Comparison of ENCODE assay signal across 8 cellular contexts in the genomic region with DNA sequence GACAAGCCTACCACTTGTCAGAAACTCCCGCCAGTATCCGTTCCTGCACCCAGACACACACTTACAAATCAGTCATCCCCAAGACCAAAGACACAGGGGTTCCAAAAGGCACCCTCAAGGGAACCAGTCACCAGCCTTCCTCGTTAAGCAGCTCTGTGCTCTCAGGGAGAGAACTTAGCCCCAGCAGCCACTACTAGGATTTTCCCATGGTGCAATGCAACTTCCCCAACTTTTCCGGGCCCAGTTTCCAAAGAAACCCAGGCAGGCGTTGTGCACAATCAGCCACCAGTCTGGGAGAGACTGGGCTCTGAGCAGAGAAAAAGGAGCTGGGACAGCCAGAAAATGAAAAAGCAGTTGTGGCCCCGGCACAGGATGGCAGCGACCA. TPM values are rescaled to one million over a fixed set of nuclear protein-coding genes. Genes with fewer than 3 reads are reported as not detected.
DNase-seq lines count a peak whose midpoint lies in the region; ATAC-seq and TF ChIP-seq lines count a peak whose summit lies in the region.

No MANE protein-coding gene starts in this region.

- H3K4me3 Mint-ChIP-seq in GM23338 = peak overlapping the region; percentile 71
- H3K4me3 Mint-ChIP-seq in activated naive CD8-positive, alpha-beta T cell treated with anti-CD3 and anti-CD28 coated beads, Interleukin-2, amount 50 U/mL, for 24 hours = peak overlapping the region; percentile 39

- H3K9me2 ChIP-seq in GM23338 (ENCODE audit: insufficient read depth) = no peaks in the 10 kb centered on the region

- H3K36me3 Mint-ChIP-seq in GM23338 (ENCODE audit: low read depth) = peaks cover 8% of the 10 kb centered on the region
- H3K36me3 Mint-ChIP-seq in activated naive CD8-positive, alpha-beta T cell treated with anti-CD3 and anti-CD28 coated beads, Interleukin-2, amount 50 U/mL, for 24 hours (ENCODE audit: low read depth) = no peaks in the 10 kb centered on the region

- H3K27ac ChIP-seq in 22Rv1 (peak overlapping the region; percentile 79), GM23338 (ENCODE audit: low read depth) (no peak overlapping the region), right atrium auricular region (peak overlapping the region; percentile 70 to 81)

- peaks cover 13% of the 10 kb centered on the region for H3K27me3 Mint-ChIP-seq in GM23338 (ENCODE audit: insufficient read depth, low read depth, poor library complexity)
- H3K27me3 Mint-ChIP-seq in activated naive CD8-positive, alpha-beta T cell treated with anti-CD3 and anti-CD28 coated beads, Interleukin-2, amount 50 U/mL, for 24 hours = peaks cover 45% of the 10 kb centered on the region

- H3F3A ChIP-seq in GM23338 (replicated peaks; ENCODE audit: low read depth) = peaks cover 14% of the 10 kb centered on the region

- peak overlapping the region; percentile 83 for H2AFZ ChIP-seq in GM23338

- H3K9me3 ChIP-seq in right atrium auricular region = no peaks in the 10 kb centered on the region

- H3K4me3 ChIP-seq in GM23338 = peak overlapping the region; percentile 76
- peak overlapping the region; percentile 77 to 78 for H3K4me3 ChIP-seq in right atrium auricular region

- DNase-seq in GM23338 (ENCODE audit: low spot score) (peak; percentile 33), right atrium auricular region (ENCODE audit: low spot score) (peak; percentile 63), putamen (ENCODE audit: low spot score) (peak; percentile 22), NCI-H1436 treated with DMSO at 0.1 percent for 48 hours (lab: John Stamatoyannopoulos, UW) (no peak), NCI-H1048 (lab: John Stamatoyannopoulos, UW) (no peak)
- DNase-seq in activated naive CD8-positive, alpha-beta T cell treated with anti-CD3 and anti-CD28 coated beads, Interleukin-2, amount 50 U/mL, for 24 hours = no peak

- H3K36me3 ChIP-seq in GM23338 (ENCODE audit: insufficient read depth) (no peaks in the 10 kb centered on the region), right atrium auricular region (no peaks in the 10 kb centered on the region)

- peak overlapping the region; percentile 92 for H3K4me2 ChIP-seq in GM23338

- H3K4me1 Mint-ChIP-seq in GM23338 = peaks cover 45% of the 10 kb centered on the region
- peaks cover 8% of the 10 kb centered on the region for H3K4me1 Mint-ChIP-seq in activated naive CD8-positive, alpha-beta T cell treated with anti-CD3 and anti-CD28 coated beads, Interleukin-2, amount 50 U/mL, for 24 hours

- ATAC-seq in GM23338 (no peak; the same call in 2 of the 3 replicates), HG03280 (IDR thresholded peaks at IDR 0.05; ENCODE audit: unreplicated experiment) (no peak)
- no peak for ATAC-seq in activated naive CD8-positive, alpha-beta T cell treated with anti-CD3 and anti-CD28 coated beads, Interleukin-2, amount 50 U/mL, for 24 hours

- peaks cover 9% of the 10 kb centered on the region for H3K27me3 ChIP-seq in GM23338 (ENCODE audit: insufficient read depth)
- no peaks in the 10 kb centered on the region for H3K27me3 ChIP-seq in right atrium auricular region

- H3K27ac Mint-ChIP-seq in GM23338 = no peak overlapping the region; the same call in 1 of the 2 replicates
- no peak overlapping the region for H3K27ac Mint-ChIP-seq in activated naive CD8-positive, alpha-beta T cell treated with anti-CD3 and anti-CD28 coated beads, Interleukin-2, amount 50 U/mL, for 24 hours

- peaks cover 5% of the 10 kb centered on the region; the same call in 1 of the 2 replicates for H4K20me1 ChIP-seq in GM23338 (replicated peaks; ENCODE audit: insufficient read depth)

- H3K9me3 Mint-ChIP-seq in GM23338 = no peaks in the 10 kb centered on the region; the same call in 2 of the 3 replicates
- H3K9me3 Mint-ChIP-seq in activated naive CD8-positive, alpha-beta T cell treated with anti-CD3 and anti-CD28 coated beads, Interleukin-2, amount 50 U/mL, for 24 hours = no peaks in the 10 kb centered on the region

- peaks cover 55% of the 10 kb centered on the region for H3K79me2 ChIP-seq in GM23338 (replicated peaks; ENCODE audit: insufficient read depth)

- H3K4me1 ChIP-seq in GM23338 (ENCODE audit: insufficient read depth) (peaks cover 40% of the 10 kb centered on the region), right atrium auricular region (peaks cover 0 to 27% of the 10 kb centered on the region in 2 donors)

- TF ChIP-seq CTCF in 22Rv1 (IDR thresholded peaks at IDR 0.05) (no peak), GM23338 (conservative IDR thresholded peaks at IDR 0.05; ENCODE audit: low read depth in 2 of 2) (no peak), right atrium auricular region (IDR thresholded peaks at IDR 0.05) (no peak)

TF ChIP-seq in GM23338, 12 proteins besides CTCF, POLR2A, EP300 and RAD21 (continues in another document):
- TF ChIP-seq EZH2phosphoT487 (IDR thresholded peaks at IDR 0.05; ENCODE audit: unreplicated experiment) (no peak), JUNB (IDR thresholded peaks at IDR 0.05; ENCODE audit: unreplicated experiment) (no peak), EZH2 (IDR thresholded peaks at IDR 0.05; ENCODE audit: low read depth, unreplicated experiment) (no peak), CREB1 (CRISPR knock-in tag; IDR thresholded peaks at IDR 0.05; ENCODE audit: low read depth) (no peak), POLR2AphosphoS5 (IDR thresholded peaks at IDR 0.05; ENCODE audit: low read depth) (no peak), NANOG (IDR thresholded peaks at IDR 0.05; ENCODE audit: borderline replicate concordance) (no peak), ZNF114 (CRISPR knock-in tag; IDR thresholded peaks at IDR 0.05) (no peak)
- TF ChIP-seq, protein P1, sequence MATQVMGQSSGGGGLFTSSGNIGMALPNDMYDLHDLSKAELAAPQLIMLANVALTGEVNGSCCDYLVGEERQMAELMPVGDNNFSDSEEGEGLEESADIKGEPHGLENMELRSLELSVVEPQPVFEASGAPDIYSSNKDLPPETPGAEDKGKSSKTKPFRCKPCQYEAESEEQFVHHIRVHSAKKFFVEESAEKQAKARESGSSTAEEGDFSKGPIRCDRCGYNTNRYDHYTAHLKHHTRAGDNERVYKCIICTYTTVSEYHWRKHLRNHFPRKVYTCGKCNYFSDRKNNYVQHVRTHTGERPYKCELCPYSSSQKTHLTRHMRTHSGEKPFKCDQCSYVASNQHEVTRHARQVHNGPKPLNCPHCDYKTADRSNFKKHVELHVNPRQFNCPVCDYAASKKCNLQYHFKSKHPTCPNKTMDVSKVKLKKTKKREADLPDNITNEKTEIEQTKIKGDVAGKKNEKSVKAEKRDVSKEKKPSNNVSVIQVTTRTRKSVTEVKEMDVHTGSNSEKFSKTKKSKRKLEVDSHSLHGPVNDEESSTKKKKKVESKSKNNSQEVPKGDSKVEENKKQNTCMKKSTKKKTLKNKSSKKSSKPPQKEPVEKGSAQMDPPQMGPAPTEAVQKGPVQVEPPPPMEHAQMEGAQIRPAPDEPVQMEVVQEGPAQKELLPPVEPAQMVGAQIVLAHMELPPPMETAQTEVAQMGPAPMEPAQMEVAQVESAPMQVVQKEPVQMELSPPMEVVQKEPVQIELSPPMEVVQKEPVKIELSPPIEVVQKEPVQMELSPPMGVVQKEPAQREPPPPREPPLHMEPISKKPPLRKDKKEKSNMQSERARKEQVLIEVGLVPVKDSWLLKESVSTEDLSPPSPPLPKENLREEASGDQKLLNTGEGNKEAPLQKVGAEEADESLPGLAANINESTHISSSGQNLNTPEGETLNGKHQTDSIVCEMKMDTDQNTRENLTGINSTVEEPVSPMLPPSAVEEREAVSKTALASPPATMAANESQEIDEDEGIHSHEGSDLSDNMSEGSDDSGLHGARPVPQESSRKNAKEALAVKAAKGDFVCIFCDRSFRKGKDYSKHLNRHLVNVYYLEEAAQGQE (IDR thresholded peaks at IDR 0.05; ENCODE audit: unreplicated experiment) = no peak
- TF ChIP-seq, protein P2, sequence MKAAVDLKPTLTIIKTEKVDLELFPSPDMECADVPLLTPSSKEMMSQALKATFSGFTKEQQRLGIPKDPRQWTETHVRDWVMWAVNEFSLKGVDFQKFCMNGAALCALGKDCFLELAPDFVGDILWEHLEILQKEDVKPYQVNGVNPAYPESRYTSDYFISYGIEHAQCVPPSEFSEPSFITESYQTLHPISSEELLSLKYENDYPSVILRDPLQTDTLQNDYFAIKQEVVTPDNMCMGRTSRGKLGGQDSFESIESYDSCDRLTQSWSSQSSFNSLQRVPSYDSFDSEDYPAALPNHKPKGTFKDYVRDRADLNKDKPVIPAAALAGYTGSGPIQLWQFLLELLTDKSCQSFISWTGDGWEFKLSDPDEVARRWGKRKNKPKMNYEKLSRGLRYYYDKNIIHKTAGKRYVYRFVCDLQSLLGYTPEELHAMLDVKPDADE (IDR thresholded peaks at IDR 0.05) = no peak

RNA-seq across cellular contexts. Expression of a gene that starts 1.2 kb away (rescaled TPM):
- 50.8 and 66.6 TPM in 2 replicates for total RNA-seq in GM23338 (2014; rRNA removed; shearing (Covaris generic))
- polyA plus RNA-seq in GM23338 (2016; fragmentation: Nextera tagmentation; extraction: Ambion mirVana) = 6.0 and 7.4 TPM in 2 replicates
- total RNA-seq in right atrium auricular region = 10 to 100 TPM; 10.5 to 20.4 TPM

Comparison
In these comparisons a context has a peak if more than half of its experiments do, and no peak if none do; other contexts are left out.
1. DNase-seq: peak in GM23338 (single experiment), right atrium auricular region (single experiment) and putamen (single experiment); none in activated naive CD8-positive, alpha-beta T cell treated with anti-CD3 and anti-CD28 coated beads, Interleukin-2, amount 50 U/mL, for 24 hours (single experiment), NCI-H1436 treated with DMSO at 0.1 percent for 48 hours (single experiment) and NCI-H1048 (single experiment).